ENCODE assay signal across 1 cellular context in the genomic region with DNA sequence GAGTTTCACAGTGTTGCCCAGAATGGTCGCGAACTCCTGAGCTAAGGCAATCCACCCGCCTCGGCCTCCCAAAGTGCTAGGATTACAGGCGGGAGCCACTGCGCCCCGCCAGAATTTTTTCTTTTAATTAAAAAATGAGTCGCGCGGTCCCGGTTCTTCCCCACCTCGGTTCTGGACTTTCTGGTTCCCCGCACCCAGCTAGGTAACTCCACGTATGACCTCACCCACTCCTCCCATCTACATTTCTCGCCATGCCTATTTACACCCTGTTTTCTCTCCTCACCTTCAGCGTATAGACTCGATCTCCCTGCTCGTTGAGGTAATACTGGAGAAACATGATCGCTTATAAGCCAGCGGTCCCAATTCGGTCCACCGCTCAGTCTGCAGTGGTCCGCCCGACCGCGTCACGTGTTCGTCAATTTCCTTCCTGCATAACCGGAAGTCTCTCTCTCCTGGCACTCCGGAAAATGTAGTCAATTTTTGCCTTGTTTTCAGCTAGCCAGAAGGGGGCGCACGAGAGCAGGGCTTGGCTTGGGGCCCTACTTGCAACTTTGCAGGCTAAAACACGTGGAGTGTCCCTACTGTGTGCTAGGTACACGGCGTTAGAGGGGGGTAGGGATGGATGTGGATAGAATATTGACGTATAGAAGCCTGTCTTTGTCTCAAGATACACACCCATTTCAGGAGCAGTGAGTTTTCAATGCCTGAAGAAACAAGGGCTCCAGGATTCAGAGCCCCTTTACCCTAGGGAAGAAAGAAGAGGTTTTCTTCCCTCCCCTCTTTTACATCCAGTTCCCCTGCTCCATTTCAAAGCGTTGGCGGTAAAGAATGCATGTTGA.
A peak's percentile ranks its signal among the peaks of the same experiment; 100 is the strongest.
TF ChIP-seq lines count a peak whose summit lies in the region.

Gene NOP10, minus strand, starts transcription at position 400 of the 839 bp plus-strand sequence. Its CDS starts 63 bp downstream, at position 337.
A gene with protein sequence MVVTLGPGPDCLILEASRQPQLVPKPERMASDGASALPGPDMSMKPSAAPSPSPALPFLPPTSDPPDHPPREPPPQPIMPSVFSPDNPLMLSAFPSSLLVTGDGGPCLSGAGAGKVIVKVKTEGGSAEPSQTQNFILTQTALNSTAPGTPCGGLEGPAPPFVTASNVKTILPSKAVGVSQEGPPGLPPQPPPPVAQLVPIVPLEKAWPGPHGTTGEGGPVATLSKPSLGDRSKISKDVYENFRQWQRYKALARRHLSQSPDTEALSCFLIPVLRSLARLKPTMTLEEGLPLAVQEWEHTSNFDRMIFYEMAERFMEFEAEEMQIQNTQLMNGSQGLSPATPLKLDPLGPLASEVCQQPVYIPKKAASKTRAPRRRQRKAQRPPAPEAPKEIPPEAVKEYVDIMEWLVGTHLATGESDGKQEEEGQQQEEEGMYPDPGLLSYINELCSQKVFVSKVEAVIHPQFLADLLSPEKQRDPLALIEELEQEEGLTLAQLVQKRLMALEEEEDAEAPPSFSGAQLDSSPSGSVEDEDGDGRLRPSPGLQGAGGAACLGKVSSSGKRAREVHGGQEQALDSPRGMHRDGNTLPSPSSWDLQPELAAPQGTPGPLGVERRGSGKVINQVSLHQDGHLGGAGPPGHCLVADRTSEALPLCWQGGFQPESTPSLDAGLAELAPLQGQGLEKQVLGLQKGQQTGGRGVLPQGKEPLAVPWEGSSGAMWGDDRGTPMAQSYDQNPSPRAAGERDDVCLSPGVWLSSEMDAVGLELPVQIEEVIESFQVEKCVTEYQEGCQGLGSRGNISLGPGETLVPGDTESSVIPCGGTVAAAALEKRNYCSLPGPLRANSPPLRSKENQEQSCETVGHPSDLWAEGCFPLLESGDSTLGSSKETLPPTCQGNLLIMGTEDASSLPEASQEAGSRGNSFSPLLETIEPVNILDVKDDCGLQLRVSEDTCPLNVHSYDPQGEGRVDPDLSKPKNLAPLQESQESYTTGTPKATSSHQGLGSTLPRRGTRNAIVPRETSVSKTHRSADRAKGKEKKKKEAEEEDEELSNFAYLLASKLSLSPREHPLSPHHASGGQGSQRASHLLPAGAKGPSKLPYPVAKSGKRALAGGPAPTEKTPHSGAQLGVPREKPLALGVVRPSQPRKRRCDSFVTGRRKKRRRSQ (plus strand): TSS at position 579 of the 839 bp plus-strand sequence. CDS start 382 bp downstream, outside the sequence.

TF ChIP-seq in HepG2, 621 proteins besides CTCF, POLR2A, EP300 and RAD21 (continued from another document and continues in another):
- TF ChIP-seq, protein P1, sequence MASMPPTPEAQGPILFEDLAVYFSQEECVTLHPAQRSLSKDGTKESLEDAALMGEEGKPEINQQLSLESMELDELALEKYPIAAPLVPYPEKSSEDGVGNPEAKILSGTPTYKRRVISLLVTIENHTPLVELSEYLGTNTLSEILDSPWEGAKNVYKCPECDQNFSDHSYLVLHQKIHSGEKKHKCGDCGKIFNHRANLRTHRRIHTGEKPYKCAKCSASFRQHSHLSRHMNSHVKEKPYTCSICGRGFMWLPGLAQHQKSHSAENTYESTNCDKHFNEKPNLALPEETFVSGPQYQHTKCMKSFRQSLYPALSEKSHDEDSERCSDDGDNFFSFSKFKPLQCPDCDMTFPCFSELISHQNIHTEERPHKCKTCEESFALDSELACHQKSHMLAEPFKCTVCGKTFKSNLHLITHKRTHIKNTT (CRISPR knock-in tag; IDR thresholded peaks at IDR 0.05) = no peak
- TF ChIP-seq XBP1 (CRISPR knock-in tag; IDR thresholded peaks at IDR 0.05) (no peak), SP1 (IDR thresholded peaks at IDR 0.05) (no peak), SP1 (CRISPR knock-in tag; IDR thresholded peaks at IDR 0.05) (no peak), ZNF138 (CRISPR knock-in tag; IDR thresholded peaks at IDR 0.05; ENCODE audit: low read depth) (no peak), ARID3A (IDR thresholded peaks at IDR 0.05; ENCODE audit: low read depth, low read length) (peak; percentile 66), HIC2 (CRISPR knock-in tag; IDR thresholded peaks at IDR 0.05; ENCODE audit: low read depth) (no peak), SUZ12 (IDR thresholded peaks at IDR 0.05; ENCODE audit: low read depth, low read length) (no peak), SNRNP70 (IDR thresholded peaks at IDR 0.05; ENCODE audit: low read depth, low read length) (no peak), THAP11 (CRISPR knock-in tag; IDR thresholded peaks at IDR 0.05) (peak; percentile 93), ZNF292 (CRISPR knock-in tag; IDR thresholded peaks at IDR 0.05; ENCODE audit: borderline replicate concordance, low read depth) (no peak), ZNF280B (CRISPR knock-in tag; IDR thresholded peaks at IDR 0.05; ENCODE audit: borderline replicate concordance) (peak; percentile 27; the same call in 1 of the 2 replicates), JARID2 (CRISPR knock-in tag; IDR thresholded peaks at IDR 0.05; ENCODE audit: insufficient replicate concordance) (no peak), TARDBP (CRISPR knock-in tag; IDR thresholded peaks at IDR 0.05) (peak; percentile 94), BORCS8-MEF2B (CRISPR knock-in tag; IDR thresholded peaks at IDR 0.05) (peak; percentile 69), LRRFIP1 (CRISPR knock-in tag; conservative IDR thresholded peaks at IDR 0.05) (no peak), ZNF484 (CRISPR knock-in tag; IDR thresholded peaks at IDR 0.05; ENCODE audit: borderline replicate concordance, low read depth) (no peak), HOXA3 (CRISPR knock-in tag; IDR thresholded peaks at IDR 0.05) (peak; percentile 90), ZNF382 (CRISPR knock-in tag; IDR thresholded peaks at IDR 0.05; ENCODE audit: borderline replicate concordance) (no peak), ZNF337 (CRISPR knock-in tag; IDR thresholded peaks at IDR 0.05; ENCODE audit: borderline replicate concordance, low read depth) (peak; percentile 71; the same call in 1 of the 2 replicates), SP2 (CRISPR knock-in tag; IDR thresholded peaks at IDR 0.05) (no peak), ATF6 (CRISPR knock-in tag; conservative IDR thresholded peaks at IDR 0.05) (no peak), SMYD3 (CRISPR knock-in tag; IDR thresholded peaks at IDR 0.05) (peak; percentile 64; the same call in 1 of the 2 replicates), ZNF720 (CRISPR knock-in tag; IDR thresholded peaks at IDR 0.05) (no peak), ZNF619 (CRISPR knock-in tag; IDR thresholded peaks at IDR 0.05) (peak; percentile 77; the same call in 1 of the 2 replicates)
- TF ChIP-seq, protein P2, sequence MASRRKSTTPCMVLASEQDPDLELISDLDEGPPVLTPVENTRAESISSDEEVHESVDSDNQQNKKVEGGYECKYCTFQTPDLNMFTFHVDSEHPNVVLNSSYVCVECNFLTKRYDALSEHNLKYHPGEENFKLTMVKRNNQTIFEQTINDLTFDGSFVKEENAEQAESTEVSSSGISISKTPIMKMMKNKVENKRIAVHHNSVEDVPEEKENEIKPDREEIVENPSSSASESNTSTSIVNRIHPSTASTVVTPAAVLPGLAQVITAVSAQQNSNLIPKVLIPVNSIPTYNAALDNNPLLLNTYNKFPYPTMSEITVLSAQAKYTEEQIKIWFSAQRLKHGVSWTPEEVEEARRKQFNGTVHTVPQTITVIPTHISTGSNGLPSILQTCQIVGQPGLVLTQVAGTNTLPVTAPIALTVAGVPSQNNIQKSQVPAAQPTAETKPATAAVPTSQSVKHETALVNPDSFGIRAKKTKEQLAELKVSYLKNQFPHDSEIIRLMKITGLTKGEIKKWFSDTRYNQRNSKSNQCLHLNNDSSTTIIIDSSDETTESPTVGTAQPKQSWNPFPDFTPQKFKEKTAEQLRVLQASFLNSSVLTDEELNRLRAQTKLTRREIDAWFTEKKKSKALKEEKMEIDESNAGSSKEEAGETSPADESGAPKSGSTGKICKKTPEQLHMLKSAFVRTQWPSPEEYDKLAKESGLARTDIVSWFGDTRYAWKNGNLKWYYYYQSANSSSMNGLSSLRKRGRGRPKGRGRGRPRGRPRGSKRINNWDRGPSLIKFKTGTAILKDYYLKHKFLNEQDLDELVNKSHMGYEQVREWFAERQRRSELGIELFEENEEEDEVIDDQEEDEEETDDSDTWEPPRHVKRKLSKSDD (CRISPR knock-in tag; IDR thresholded peaks at IDR 0.05; ENCODE audit: low read depth) = no peak
- TF ChIP-seq, protein P3, sequence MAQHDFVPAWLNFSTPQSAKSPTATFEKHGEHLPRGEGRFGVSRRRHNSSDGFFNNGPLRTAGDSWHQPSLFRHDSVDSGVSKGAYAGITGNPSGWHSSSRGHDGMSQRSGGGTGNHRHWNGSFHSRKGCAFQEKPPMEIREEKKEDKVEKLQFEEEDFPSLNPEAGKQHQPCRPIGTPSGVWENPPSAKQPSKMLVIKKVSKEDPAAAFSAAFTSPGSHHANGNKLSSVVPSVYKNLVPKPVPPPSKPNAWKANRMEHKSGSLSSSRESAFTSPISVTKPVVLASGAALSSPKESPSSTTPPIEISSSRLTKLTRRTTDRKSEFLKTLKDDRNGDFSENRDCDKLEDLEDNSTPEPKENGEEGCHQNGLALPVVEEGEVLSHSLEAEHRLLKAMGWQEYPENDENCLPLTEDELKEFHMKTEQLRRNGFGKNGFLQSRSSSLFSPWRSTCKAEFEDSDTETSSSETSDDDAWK (CRISPR knock-in tag; IDR thresholded peaks at IDR 0.05) = no peak
- TF ChIP-seq, protein P4, sequence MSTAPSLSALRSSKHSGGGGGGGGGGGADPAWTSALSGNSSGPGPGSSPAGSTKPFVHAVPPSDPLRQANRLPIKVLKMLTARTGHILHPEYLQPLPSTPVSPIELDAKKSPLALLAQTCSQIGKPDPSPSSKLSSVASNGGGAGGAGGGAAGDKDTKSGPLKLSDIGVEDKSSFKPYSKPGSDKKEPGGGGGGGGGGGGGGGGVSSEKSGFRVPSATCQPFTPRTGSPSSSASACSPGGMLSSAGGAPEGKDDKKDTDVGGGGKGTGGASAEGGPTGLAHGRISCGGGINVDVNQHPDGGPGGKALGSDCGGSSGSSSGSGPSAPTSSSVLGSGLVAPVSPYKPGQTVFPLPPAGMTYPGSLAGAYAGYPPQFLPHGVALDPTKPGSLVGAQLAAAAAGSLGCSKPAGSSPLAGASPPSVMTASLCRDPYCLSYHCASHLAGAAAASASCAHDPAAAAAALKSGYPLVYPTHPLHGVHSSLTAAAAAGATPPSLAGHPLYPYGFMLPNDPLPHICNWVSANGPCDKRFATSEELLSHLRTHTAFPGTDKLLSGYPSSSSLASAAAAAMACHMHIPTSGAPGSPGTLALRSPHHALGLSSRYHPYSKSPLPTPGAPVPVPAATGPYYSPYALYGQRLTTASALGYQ (CRISPR knock-in tag; IDR thresholded peaks at IDR 0.05) = peak; percentile 42; the same call in 1 of the 2 replicates
